7 cellular contexts compared by ENCODE assay signal in genomic region chr11:11441091-11441490, GRCh38.
"Had no signal": no experiment of that assay in that cellular context is flagged by ENCODE, and none has a peak within 500 bp of the region (broad histone marks: within the 10 kb centered on the region; RNA-seq: fewer than 3 reads in every experiment).

No MANE protein-coding gene starts in this region.

- H3K4me2 ChIP-seq: GM23338 had no signal

- DNase-seq: H9, HCEC 1CT, KBM-7 had no signal

- H3K4me3 ChIP-seq: GM23338 had no signal

- FAIRE-seq: H1, H54, HTR-8/SVneo had no signal

- H2AFZ ChIP-seq: GM23338 had no signal
